14 cellular contexts compared by ENCODE assay signal in genomic region chr20:20680991-20681508, GRCh38. TPM values are rescaled to one million over a fixed set of nuclear protein-coding genes. Genes with fewer than 3 reads are reported as not detected.
DNase-seq lines count a peak whose midpoint lies in the region; ATAC-seq and TF ChIP-seq lines count a peak whose summit lies in the region.
"Had no signal": no experiment of that assay in that cellular context is flagged by ENCODE, and none has a peak within 500 bp of the region (broad histone marks: within the 10 kb centered on the region; RNA-seq: fewer than 3 reads in every experiment).

No MANE protein-coding gene starts in this region.

- no peak overlapping the region for H2AFZ ChIP-seq in PC-3 (ENCODE audit: low read length)
- H2AFZ ChIP-seq: PC-9 had no signal

- H3K27ac ChIP-seq in thyroid gland (peak overlapping the region; percentile 65 to 84 (median 81)), caudate nucleus (ENCODE audit: low read depth, low read length) (no peak overlapping the region), PC-3 (ENCODE audit: low read length) (no peak overlapping the region)
- H3K27ac ChIP-seq: PC-9 had no signal

- H4K20me1 ChIP-seq in PC-3 (ENCODE audit: low read length), result no peaks in the 10 kb centered on the region

- TF ChIP-seq CTCF in thyroid gland (IDR thresholded peaks at IDR 0.05), result no peak
- TF ChIP-seq CTCF in PC-3 (conservative IDR thresholded peaks at IDR 0.05; ENCODE audit: low read depth, low read length), result no peak

- peak in 1 of 2 donors; percentile 44 for TF ChIP-seq POLR2A in thyroid gland (IDR thresholded peaks at IDR 0.05)

- H3K9me3 ChIP-seq in thyroid gland, result no peaks in the 10 kb centered on the region
- no peaks in the 10 kb centered on the region for H3K9me3 ChIP-seq in PC-3 (ENCODE audit: low read length)

- 28 to 34% methylated on average over 7 of the region's 7 CpGs for WGBS in thyroid gland, 2 donors

- no peaks in the 10 kb centered on the region for H3K27me3 Mint-ChIP-seq in activated naive CD4-positive, alpha-beta T cell treated with anti-CD3 and anti-CD28 coated beads, Interleukin-2, amount 10 ng/mL, durations not matched to agents 7 days and 5 days
- H3K27me3 Mint-ChIP-seq in IgD-negative memory B cell, result no peaks in the 10 kb centered on the region
- H3K27me3 Mint-ChIP-seq in activated T-helper 1 cell treated with anti-CD3 and anti-CD28 coated beads, Interleukin-12 subunit alpha, Interleukin-12 subunit beta, Interleukin-2, Interleukin-4 antibody, amounts not matched to agents 30 ng/mL and 10 ng/mL and 1 ng/mL, durations not matched to agents 14 hours and 24 hours and 36 hours (ENCODE audit: insufficient read depth), result no peaks in the 10 kb centered on the region
- H3K27me3 Mint-ChIP-seq: effector memory CD8-positive, alpha-beta T cell had no signal

- no peaks in the 10 kb centered on the region for H3F3A ChIP-seq in PC-3 (ENCODE audit: low read length, unreplicated experiment)

- no peaks in the 10 kb centered on the region for H3K9me2 ChIP-seq in PC-3 (replicated peaks; ENCODE audit: low read length)

- H3K27me3 ChIP-seq in thyroid gland (no peaks in the 10 kb centered on the region), PC-3 (ENCODE audit: low read length) (no peaks in the 10 kb centered on the region)

- H3K4me3 Mint-ChIP-seq in activated naive CD4-positive, alpha-beta T cell treated with anti-CD3 and anti-CD28 coated beads, Interleukin-2, amount 10 ng/mL, durations not matched to agents 7 days and 5 days, result no peak overlapping the region
- H3K4me3 Mint-ChIP-seq in IgD-negative memory B cell, result peak overlapping the region in 1 of 4 donors; percentile 33
- H3K4me3 Mint-ChIP-seq in activated T-helper 1 cell treated with anti-CD3 and anti-CD28 coated beads, Interleukin-12 subunit alpha, Interleukin-12 subunit beta, Interleukin-2, Interleukin-4 antibody, amounts not matched to agents 30 ng/mL and 10 ng/mL and 1 ng/mL, durations not matched to agents 14 hours and 24 hours and 36 hours, result no peak overlapping the region
- H3K4me3 Mint-ChIP-seq: effector memory CD8-positive, alpha-beta T cell had no signal

- ATAC-seq in PC-3, result no peak
- ATAC-seq: activated CD4-positive, CD25-positive, alpha-beta regulatory T cell treated with anti-CD3 and anti-CD28 coated beads, Interleukin-2, amount 50 U/mL, for 24 hours; activated naive CD4-positive, alpha-beta T cell treated with anti-CD3 and anti-CD28 coated beads, Interleukin-2, amount 50 U/mL, for 72 hours; effector memory CD8-positive, alpha-beta T cell had no signal

- intact Hi-C loops in activated T-helper 1 cell treated with anti-CD3 and anti-CD28 coated beads, Interleukin-12 subunit alpha, Interleukin-12 subunit beta, Interleukin-2, Interleukin-4 antibody, amounts not matched to agents 30 ng/mL and 10 ng/mL and 1 ng/mL, durations not matched to agents 14 hours and 24 hours and 36 hours (cut with micrococcal nuclease), result no loop called here
- intact Hi-C loops in thyroid gland (cut with DNase I) (no loop called here), PC-3 (cut with micrococcal nuclease) (no loop called here)

- H3K79me2 ChIP-seq in PC-3 (ENCODE audit: low read length), result no peaks in the 10 kb centered on the region

- CTCF ChIA-PET in activated naive CD4-positive, alpha-beta T cell treated with anti-CD3 and anti-CD28 coated beads, Interleukin-2, amount 10 ng/mL, durations not matched to agents 7 days and 5 days (lab: Charles Lee), result interaction anchor here (0.6 kb wide), 1 partner anchor 9 kb away, joined by 3 read pairs; no protein-coding TSS in a partner anchor
- CTCF ChIA-PET in PC-3 (lab: Charles Lee), result no interaction called here

- peak; percentile 21 for DNase-seq in activated naive CD4-positive, alpha-beta T cell treated with anti-CD3 and anti-CD28 coated beads, Interleukin-2, amount 10 ng/mL, durations not matched to agents 7 days and 5 days
- DNase-seq in activated naive CD4-positive, alpha-beta T cell treated with anti-CD3 and anti-CD28 coated beads, Interleukin-2, amount 50 U/mL, for 16 hours, result no peak
- DNase-seq in activated T-helper 1 cell treated with anti-CD3 and anti-CD28 coated beads, Interleukin-12 subunit alpha, Interleukin-12 subunit beta, Interleukin-2, Interleukin-4 antibody, amounts not matched to agents 30 ng/mL and 10 ng/mL and 1 ng/mL, durations not matched to agents 14 hours and 24 hours and 36 hours (ENCODE audit: low spot score), result no peak
- DNase-seq in thyroid gland (peak; percentile 80 to 87), caudate nucleus (lab: John Stamatoyannopoulos, UW) (no peak), epidermal melanocyte (ENCODE audit: insufficient read length, low spot score) (no peak), PC-3 (no peak)
- DNase-seq: effector memory CD8-positive, alpha-beta T cell; GDM1; hippocampal formation; PC-9 had no signal

- H3K36me3 Mint-ChIP-seq in activated naive CD4-positive, alpha-beta T cell treated with anti-CD3 and anti-CD28 coated beads, Interleukin-2, amount 10 ng/mL, durations not matched to agents 7 days and 5 days, result peaks cover 20% of the 10 kb centered on the region
- peaks cover 15% of the 10 kb centered on the region for H3K36me3 Mint-ChIP-seq in IgD-negative memory B cell
- H3K36me3 Mint-ChIP-seq in activated T-helper 1 cell treated with anti-CD3 and anti-CD28 coated beads, Interleukin-12 subunit alpha, Interleukin-12 subunit beta, Interleukin-2, Interleukin-4 antibody, amounts not matched to agents 30 ng/mL and 10 ng/mL and 1 ng/mL, durations not matched to agents 14 hours and 24 hours and 36 hours (ENCODE audit: low read depth), result peaks cover 7% of the 10 kb centered on the region

- H3K9ac ChIP-seq in PC-3 (ENCODE audit: low read length), result no peak overlapping the region

- H3K9me3 Mint-ChIP-seq in activated naive CD4-positive, alpha-beta T cell treated with anti-CD3 and anti-CD28 coated beads, Interleukin-2, amount 10 ng/mL, durations not matched to agents 7 days and 5 days, result no peaks in the 10 kb centered on the region
- no peaks in the 10 kb centered on the region for H3K9me3 Mint-ChIP-seq in IgD-negative memory B cell
- no peaks in the 10 kb centered on the region for H3K9me3 Mint-ChIP-seq in activated T-helper 1 cell treated with anti-CD3 and anti-CD28 coated beads, Interleukin-12 subunit alpha, Interleukin-12 subunit beta, Interleukin-2, Interleukin-4 antibody, amounts not matched to agents 30 ng/mL and 10 ng/mL and 1 ng/mL, durations not matched to agents 14 hours and 24 hours and 36 hours
- H3K9me3 Mint-ChIP-seq: activated naive CD4-positive, alpha-beta T cell treated with anti-CD3 and anti-CD28 coated beads, Interleukin-2, amount 50 U/mL, for 72 hours; effector memory CD8-positive, alpha-beta T cell had no signal

- no peak overlapping the region for H3K4me3 ChIP-seq in thyroid gland (replicated peaks in 1 of 3)
- H3K4me3 ChIP-seq in PC-3 (ENCODE audit: low read length), result no peak overlapping the region
- H3K4me3 ChIP-seq: PC-9 had no signal

- H3K4me1 ChIP-seq in thyroid gland, result peaks cover 59 to 75% of the 10 kb centered on the region in 2 donors
- no peaks in the 10 kb centered on the region for H3K4me1 ChIP-seq in PC-3 (ENCODE audit: insufficient read depth, low read length)

- POLR2A ChIA-PET in PC-3 (lab: Charles Lee; ENCODE audit: unreplicated experiment), result no interaction called here

- peaks cover 26% of the 10 kb centered on the region for H3K4me1 Mint-ChIP-seq in activated naive CD4-positive, alpha-beta T cell treated with anti-CD3 and anti-CD28 coated beads, Interleukin-2, amount 10 ng/mL, durations not matched to agents 7 days and 5 days
- H3K4me1 Mint-ChIP-seq in IgD-negative memory B cell, result peaks cover 16 to 34% (median 34%) of the 10 kb centered on the region in 3 donors
- H3K4me1 Mint-ChIP-seq in activated T-helper 1 cell treated with anti-CD3 and anti-CD28 coated beads, Interleukin-12 subunit alpha, Interleukin-12 subunit beta, Interleukin-2, Interleukin-4 antibody, amounts not matched to agents 30 ng/mL and 10 ng/mL and 1 ng/mL, durations not matched to agents 14 hours and 24 hours and 36 hours (ENCODE audit: low read depth), result peaks cover 8% of the 10 kb centered on the region

- H3K4me2 ChIP-seq in PC-3 (ENCODE audit: low read length), result no peak overlapping the region
- H3K4me2 ChIP-seq: PC-9 had no signal

- H3K36me3 ChIP-seq in thyroid gland (no peaks in the 10 kb centered on the region), PC-3 (ENCODE audit: low read depth, low read length) (no peaks in the 10 kb centered on the region)

- BruUV-seq in PC-3 (replicated peaks; lab: Mats Ljungman, UMichigan), result no TSS peak

- H3K27ac Mint-ChIP-seq in activated naive CD4-positive, alpha-beta T cell treated with anti-CD3 and anti-CD28 coated beads, Interleukin-2, amount 10 ng/mL, durations not matched to agents 7 days and 5 days, result no peak overlapping the region
- H3K27ac Mint-ChIP-seq in IgD-negative memory B cell, result peak overlapping the region in 2 of 3 donors; percentile 33 to 41
- H3K27ac Mint-ChIP-seq in activated T-helper 1 cell treated with anti-CD3 and anti-CD28 coated beads, Interleukin-12 subunit alpha, Interleukin-12 subunit beta, Interleukin-2, Interleukin-4 antibody, amounts not matched to agents 30 ng/mL and 10 ng/mL and 1 ng/mL, durations not matched to agents 14 hours and 24 hours and 36 hours, result peak overlapping the region; percentile 15
- H3K27ac Mint-ChIP-seq: activated naive CD4-positive, alpha-beta T cell treated with anti-CD3 and anti-CD28 coated beads, Interleukin-2, amount 50 U/mL, for 72 hours; effector memory CD8-positive, alpha-beta T cell had no signal

RNA-seq across cellular contexts. Expression of gene RALGAPA2, which starts 31.4 kb away (rescaled TPM):
- polyA plus RNA-seq in IgD-negative memory B cell, result 5.4 TPM
- 18.0 and 19.6 TPM in 2 replicates for total RNA-seq in activated T-helper 1 cell treated with anti-CD3 and anti-CD28 coated beads, Interleukin-12 subunit alpha, Interleukin-12 subunit beta, Interleukin-2, Interleukin-4 antibody, amounts not matched to agents 30 ng/mL and 10 ng/mL and 1 ng/mL, durations not matched to agents 14 hours and 24 hours and 36 hours
- total RNA-seq in thyroid gland (100 to 1,000 TPM in 1 of 4 donors, 10 to 100 TPM in 3; 89.7 to 126 (median 97.8) TPM), PC-3 (2014; rRNA removed) (9.8 and 10.5 TPM in 2 replicates)

Comparison
In these comparisons a context has a peak if more than half of its experiments do, and no peak if none do; other contexts are left out.
1. DNase-seq: peak in activated naive CD4-positive, alpha-beta T cell treated with anti-CD3 and anti-CD28 coated beads, Interleukin-2, amount 10 ng/mL, durations not matched to agents 7 days and 5 days (single experiment) and thyroid gland (2 of 2); none in activated naive CD4-positive, alpha-beta T cell treated with anti-CD3 and anti-CD28 coated beads, Interleukin-2, amount 50 U/mL, for 16 hours (single experiment), activated T-helper 1 cell treated with anti-CD3 and anti-CD28 coated beads, Interleukin-12 subunit alpha, Interleukin-12 subunit beta, Interleukin-2, Interleukin-4 antibody, amounts not matched to agents 30 ng/mL and 10 ng/mL and 1 ng/mL, durations not matched to agents 14 hours and 24 hours and 36 hours (single experiment), caudate nucleus (0 of 61), epidermal melanocyte (single experiment) and PC-3 (single experiment).
2. H3K27ac ChIP-seq: peak in thyroid gland (3 of 3); none in caudate nucleus (single experiment) and PC-3 (single experiment).